In genomic region chr13:97249093-97249787, GRCh38 we compare ENCODE assay signal across 14 cellular contexts. TPM values are rescaled to one million over a fixed set of nuclear protein-coding genes. Genes with fewer than 3 reads are reported as not detected.
A peak's percentile ranks its signal among the peaks of the same experiment; 100 is the strongest.
DNase-seq lines count a peak whose midpoint lies in the region; ATAC-seq and TF ChIP-seq lines count a peak whose summit lies in the region.
"Had no signal": no experiment of that assay in that cellular context is flagged by ENCODE, and none has a peak within 500 bp of the region (broad histone marks: within the 10 kb centered on the region; RNA-seq: fewer than 3 reads in every experiment).

No MANE protein-coding gene starts in this region.

- H3K9ac ChIP-seq in fibroblast of lung (ENCODE audit: insufficient read depth, low read length): no peak overlapping the region

- CTCF ChIA-PET in activated naive CD4-positive, alpha-beta T cell treated with anti-CD3 and anti-CD28 coated beads for 36 hours (lab: Charles Lee): interaction anchor here (0.9 to 1.6 kb wide), 4 partner anchors 8 to 24 kb away, joined by 3 read pairs; no protein-coding TSS in a partner anchor

- intact Hi-C loops in transverse colon (cut with DNase I; ENCODE audit: low total_unique reads): no loop called here
- intact Hi-C loops in activated naive CD4-positive, alpha-beta T cell treated with anti-CD3 and anti-CD28 coated beads for 36 hours (cut with micrococcal nuclease): no loop called here

- H3K4me1 Mint-ChIP-seq in activated naive CD4-positive, alpha-beta T cell treated with anti-CD3 and anti-CD28 coated beads for 36 hours (ENCODE audit: low read depth): peaks cover 16% of the 10 kb centered on the region

- ATAC-seq in GM19328 (IDR thresholded peaks at IDR 0.05; ENCODE audit: unreplicated experiment) (no peak), GM21619 (IDR thresholded peaks at IDR 0.05; ENCODE audit: unreplicated experiment) (no peak)
- ATAC-seq: GM12878; natural killer cell treated with Interleukin-12 subunit alpha and Interleukin-12 subunit beta and Interleukin-15 and Interleukin-18, amount 100 ng/mL, for 72 hours had no signal

- peak overlapping the region in 2 of 4 experiments; percentile 3 to 33 for H3K4me3 ChIP-seq in fibroblast of lung (replicated peaks in 1 of 4; ENCODE audit: control extremely low read depth in 1 of 4, insufficient read depth in 1 of 4, low read depth in 3 of 4, low read length in 4 of 4)
- peak overlapping the region in 1 of 2 donors; percentile 14 for H3K4me3 ChIP-seq in muscle layer of duodenum (ENCODE audit: low read depth in 1 of 2, low read length in 2 of 2)
- H3K4me3 ChIP-seq in transverse colon: no peak overlapping the region
- H3K4me3 ChIP-seq: GM12878 had no signal

- H3K36me3 ChIP-seq in fibroblast of lung (ENCODE audit: control insufficient read depth, insufficient read depth, low read length) (no peaks in the 10 kb centered on the region), muscle layer of duodenum (ENCODE audit: control insufficient read depth in 1 of 2, insufficient read depth in 2 of 2, low read length in 2 of 2) (no peaks in the 10 kb centered on the region), transverse colon (no peaks in the 10 kb centered on the region)

- peak overlapping the region; percentile 4 for H3K27ac ChIP-seq in angular gyrus (ENCODE audit: low read depth, low read length)
- H3K27ac ChIP-seq in fibroblast of lung (ENCODE audit: insufficient read depth, low read length): peak overlapping the region; percentile 42
- peak overlapping the region; percentile 49 for H3K27ac ChIP-seq in muscle layer of duodenum (ENCODE audit: low read length)
- H3K27ac ChIP-seq in transverse colon: peak overlapping the region; percentile 52 to 73 (median 60)

- TF ChIP-seq POLR2A in transverse colon (IDR thresholded peaks at IDR 0.05): no peak

- H3K9me3 Mint-ChIP-seq in activated naive CD4-positive, alpha-beta T cell treated with anti-CD3 and anti-CD28 coated beads for 36 hours: no peaks in the 10 kb centered on the region
- H3K9me3 Mint-ChIP-seq: dendritic cell treated with granulocyte-macrophage colony-stimulating factor and Interleukin-4, amounts not matched to agents 40 ng/mL and 50 ng/mL, for 4 days; natural killer cell treated with Interleukin-12 subunit alpha and Interleukin-12 subunit beta and Interleukin-15 and Interleukin-18, amount 100 ng/mL, for 72 hours had no signal

- H3K27me3 ChIP-seq in fibroblast of lung (ENCODE audit: control insufficient read depth, insufficient read depth, low read length): no peaks in the 10 kb centered on the region
- no peaks in the 10 kb centered on the region for H3K27me3 ChIP-seq in muscle layer of duodenum (ENCODE audit: low read depth, low read length)
- no peaks in the 10 kb centered on the region for H3K27me3 ChIP-seq in transverse colon

- no peaks in the 10 kb centered on the region for H3K27me3 Mint-ChIP-seq in activated naive CD4-positive, alpha-beta T cell treated with anti-CD3 and anti-CD28 coated beads for 36 hours (ENCODE audit: low read depth)
- H3K27me3 Mint-ChIP-seq: dendritic cell treated with granulocyte-macrophage colony-stimulating factor and Interleukin-4, amounts not matched to agents 40 ng/mL and 50 ng/mL, for 4 days; natural killer cell treated with Interleukin-12 subunit alpha and Interleukin-12 subunit beta and Interleukin-15 and Interleukin-18, amount 100 ng/mL, for 72 hours had no signal

- no peak overlapping the region for H2AFZ ChIP-seq in fibroblast of lung (ENCODE audit: low read length)

- peak overlapping the region; percentile 71 for H3K4me2 ChIP-seq in fibroblast of lung (ENCODE audit: extremely low read depth, insufficient read depth, low read length)

- TF ChIP-seq EP300 in transverse colon (IDR thresholded peaks at IDR 0.05; ENCODE audit: low read depth): no peak

- H3K9me3 ChIP-seq in fibroblast of lung (ENCODE audit: control insufficient read depth, insufficient read depth, low read depth, low read length): no peaks in the 10 kb centered on the region
- H3K9me3 ChIP-seq in muscle layer of duodenum (ENCODE audit: control insufficient read depth in 1 of 2, low read length in 2 of 2): no peaks in the 10 kb centered on the region
- no peaks in the 10 kb centered on the region for H3K9me3 ChIP-seq in transverse colon

- no peak overlapping the region for H3K4me3 Mint-ChIP-seq in activated naive CD4-positive, alpha-beta T cell treated with anti-CD3 and anti-CD28 coated beads for 36 hours
- H3K4me3 Mint-ChIP-seq: dendritic cell treated with granulocyte-macrophage colony-stimulating factor and Interleukin-4, amounts not matched to agents 40 ng/mL and 50 ng/mL, for 4 days; natural killer cell treated with Interleukin-12 subunit alpha and Interleukin-12 subunit beta and Interleukin-15 and Interleukin-18, amount 100 ng/mL, for 72 hours had no signal

- in situ Hi-C loops in transverse colon (cut with MboI; ENCODE audit: low pct_ligation_motif_present in 1 of 4, low pct_unique_long_range_greater_than_20kb in 1 of 4, low sequenced_read_pairs in 3 of 4): no loop called here

- H4K20me1 ChIP-seq in fibroblast of lung (ENCODE audit: control insufficient read depth, extremely low read depth, insufficient read depth, low read length): no peaks in the 10 kb centered on the region

- TF ChIP-seq CTCF in fibroblast of lung (conservative IDR thresholded peaks at IDR 0.05 in 1 of 2, IDR thresholded peaks at IDR 0.05 in 1 of 2; ENCODE audit: low read depth in 1 of 2, low read length in 2 of 2): no peak
- TF ChIP-seq CTCF in transverse colon (IDR thresholded peaks at IDR 0.05): no peak

- DNase-seq in fibroblast of lung (ENCODE audit: low read depth in 2 of 2) (peak in 1 of 2 donors; percentile 72), transverse colon (no peak), amniotic stem cell (lab: John Stamatoyannopoulos, UW) (no peak)
- no peak for DNase-seq in activated naive CD4-positive, alpha-beta T cell treated with anti-CD3 and anti-CD28 coated beads for 36 hours
- DNase-seq: activated gamma-delta T cell, NCI-H2029, T-helper 1 cell had no signal

- H3K36me3 Mint-ChIP-seq in activated naive CD4-positive, alpha-beta T cell treated with anti-CD3 and anti-CD28 coated beads for 36 hours (ENCODE audit: low read depth): peaks cover 2% of the 10 kb centered on the region
- H3K36me3 Mint-ChIP-seq: natural killer cell treated with Interleukin-12 subunit alpha and Interleukin-12 subunit beta and Interleukin-15 and Interleukin-18, amount 100 ng/mL, for 72 hours had no signal

- H3K79me2 ChIP-seq in fibroblast of lung (ENCODE audit: control insufficient read depth, insufficient read depth, low read length): peaks cover 73% of the 10 kb centered on the region

- H3K4me1 ChIP-seq in fibroblast of lung (ENCODE audit: control insufficient read depth, extremely low read depth, insufficient read depth, low read length): peaks cover 14% of the 10 kb centered on the region
- H3K4me1 ChIP-seq in muscle layer of duodenum (ENCODE audit: control insufficient read depth in 1 of 2, insufficient read depth in 2 of 2, low read length in 2 of 2): peaks cover 24 to 36% of the 10 kb centered on the region in 2 donors
- H3K4me1 ChIP-seq in transverse colon: peaks cover 12 to 64% (median 26%) of the 10 kb centered on the region in 4 donors

- WGBS in transverse colon (ENCODE audit: low coverage in 1 of 2), 2 donors: 75 to 82% methylated on average over 4 to 5 of the region's 5 CpGs

- H3K27ac Mint-ChIP-seq in activated naive CD4-positive, alpha-beta T cell treated with anti-CD3 and anti-CD28 coated beads for 36 hours: no peak overlapping the region
- H3K27ac Mint-ChIP-seq: dendritic cell treated with granulocyte-macrophage colony-stimulating factor and Interleukin-4, amounts not matched to agents 40 ng/mL and 50 ng/mL, for 4 days; natural killer cell treated with Interleukin-12 subunit alpha and Interleukin-12 subunit beta and Interleukin-15 and Interleukin-18, amount 100 ng/mL, for 72 hours had no signal

RNA-seq across cellular contexts. Expression of gene MBNL2, which starts 27.1 kb away (rescaled TPM):
- total RNA-seq in fibroblast of lung (54.7 and 61.1 TPM in 2 replicates), transverse colon (10 to 100 TPM; 26.9 to 53.7 (median 46.1) TPM)
- polyA plus RNA-seq in fibroblast of lung: 42.0 and 48.9 TPM in 2 replicates
- 32.3 and 39.9 TPM in 2 replicates for polyA plus RNA-seq in fibroblast of lung (2012)
- 25.1 and 35.2 TPM in 2 replicates for polyA minus RNA-seq in fibroblast of lung (ENCODE audit: low replicate concordance)
- 10 to 100 TPM; 16.8 to 18.8 TPM for total RNA-seq in activated naive CD4-positive, alpha-beta T cell treated with anti-CD3 and anti-CD28 coated beads for 36 hours

Comparison
In these comparisons a context has a peak if more than half of its experiments do, and no peak if none do; other contexts are left out.
1. H3K27ac ChIP-seq: peak in every context shown above with its lines; median percentile 60 in transverse colon; 49 in muscle layer of duodenum; 42 in fibroblast of lung; 4 in angular gyrus.